ENCODE assay signal across 15 cellular contexts in the genomic region with DNA sequence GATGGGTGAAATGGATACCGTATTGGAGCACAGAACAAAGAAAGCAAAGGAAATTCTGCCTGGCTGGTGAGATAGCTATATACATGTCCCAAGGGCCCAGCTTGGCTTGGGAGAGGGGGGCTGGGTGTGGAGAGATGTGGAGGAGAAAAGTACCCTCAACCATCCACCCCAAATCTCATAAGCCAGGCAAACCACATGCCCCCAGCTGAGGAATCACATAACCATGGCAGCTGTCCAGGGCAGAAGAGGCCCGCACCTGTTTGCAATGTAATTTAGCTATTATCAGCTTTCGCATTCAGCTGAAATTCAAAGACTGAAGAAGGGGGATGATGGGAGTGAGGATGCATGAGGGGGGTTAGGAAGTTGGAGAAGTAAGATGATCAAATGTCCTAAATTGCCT.
A peak's percentile ranks its signal among the peaks of the same experiment; 100 is the strongest.
DNase-seq lines count a peak whose midpoint lies in the region; ATAC-seq and TF ChIP-seq lines count a peak whose summit lies in the region.
"Had no signal": no experiment of that assay in that cellular context is flagged by ENCODE, and none has a peak within 500 bp of the region (broad histone marks: within the 10 kb centered on the region; RNA-seq: fewer than 3 reads in every experiment).

No MANE protein-coding gene starts in this region.

- no peaks in the 10 kb centered on the region for H3K9me3 ChIP-seq in HEK293 (ENCODE audit: control insufficient read depth, insufficient read depth, low read depth, low read length)
- H3K9me3 ChIP-seq in heart left ventricle = no peaks in the 10 kb centered on the region
- no peaks in the 10 kb centered on the region for H3K9me3 ChIP-seq in thyroid gland

- H3K36me3 Mint-ChIP-seq in activated naive CD4-positive, alpha-beta T cell treated with anti-CD3 and anti-CD28 coated beads, Interleukin-2, amount 50 U/mL, for 72 hours = peaks cover 0 to 4% of the 10 kb centered on the region in 2 donors
- H3K36me3 Mint-ChIP-seq: CD4-positive, alpha-beta memory T cell had no signal

- no peaks in the 10 kb centered on the region for H3K36me3 ChIP-seq in HEK293 (ENCODE audit: control insufficient read depth in 2 of 2, insufficient read depth in 1 of 2, low read length in 2 of 2)
- H3K36me3 ChIP-seq in heart left ventricle = no peaks in the 10 kb centered on the region
- no peaks in the 10 kb centered on the region for H3K36me3 ChIP-seq in thyroid gland

- H3K4me3 ChIP-seq in HEK293 (ENCODE audit: low read depth, low read length) (no peak overlapping the region), heart left ventricle (no peak overlapping the region), thyroid gland (replicated peaks in 1 of 3) (no peak overlapping the region)

- CTCF ChIA-PET in HEK293 (lab: Yijun Ruan, JAX) = interaction anchor here (0.6 kb wide), 1 partner anchor 95 kb away, joined by 3 read pairs; no protein-coding TSS in a partner anchor

- intact Hi-C loops in heart left ventricle (cut with DNase I) (loop anchor here in 2 of 10 donors (5.0 kb wide), 2 partner anchors 38 to 43 kb away; no protein-coding TSS in a partner anchor), thyroid gland (cut with DNase I) (no loop called here), head of caudate nucleus (cut with DNase I) (no loop called here)

- ATAC-seq in heart left ventricle = no peak
- no peak for ATAC-seq in activated naive CD4-positive, alpha-beta T cell treated with anti-CD3 and anti-CD28 coated beads, Interleukin-2, amount 50 U/mL, for 72 hours
- ATAC-seq: HCT116 had no signal

- TF ChIP-seq CTCF in HEK293 (tag by site-specific recombination; IDR thresholded peaks at IDR 0.05) (no peak), heart left ventricle (IDR thresholded peaks at IDR 0.05) (no peak), thyroid gland (IDR thresholded peaks at IDR 0.05) (no peak)

- DNase-seq in DMS153 (lab: John Stamatoyannopoulos, UW) = peak; percentile 56
- DNase-seq in NCI-H2029 treated with DMSO at 0.1 percent for 48 hours (lab: John Stamatoyannopoulos, UW) = peak; percentile 82
- DNase-seq in NCI-H69 (lab: John Stamatoyannopoulos, UW) = peak; percentile 76
- DNase-seq in heart left ventricle = no peak
- DNase-seq in activated naive CD4-positive, alpha-beta T cell treated with anti-CD3 and anti-CD28 coated beads, Interleukin-2, amount 50 U/mL, for 72 hours (ENCODE audit: low spot score in 2 of 2) = no peak
- no peak for DNase-seq in thyroid gland
- DNase-seq in head of caudate nucleus = no peak
- DNase-seq: CD4-positive, alpha-beta memory T cell; MV-4-11; NCI-H2227 treated with DMSO at 0.1 percent for 48 hours; T-helper 9 cell had no signal

- H3K27ac ChIP-seq in HEK293 (ENCODE audit: extremely low read depth, low read depth, low read length) (no peak overlapping the region), heart left ventricle (no peak overlapping the region), thyroid gland (no peak overlapping the region)
- H3K27ac ChIP-seq: HL-60 had no signal

- peaks cover 0 to 3% (median 0%) of the 10 kb centered on the region in 9 donors for H3K27me3 ChIP-seq in heart left ventricle
- H3K27me3 ChIP-seq in thyroid gland = no peaks in the 10 kb centered on the region

- H3K4me1 ChIP-seq in HEK293 (ENCODE audit: control insufficient read depth, insufficient read depth, low read length) (no peaks in the 10 kb centered on the region), heart left ventricle (peaks cover 0 to 17% (median 4%) of the 10 kb centered on the region in 12 donors), thyroid gland (no peaks in the 10 kb centered on the region)

- WGBS in heart left ventricle, 4 donors = 80 to 88% (median 84%) methylated on average over 3 of the region's 3 CpGs
- 81 to 83% methylated on average over 3 of the region's 3 CpGs for WGBS in thyroid gland, 2 donors

- POLR2A ChIA-PET in HEK293 (lab: Yijun Ruan, JAX) = no interaction called here

- H3K9me3 Mint-ChIP-seq in activated naive CD4-positive, alpha-beta T cell treated with anti-CD3 and anti-CD28 coated beads, Interleukin-2, amount 50 U/mL, for 72 hours = peaks cover 8 to 15% of the 10 kb centered on the region in 2 donors

- no peak for TF ChIP-seq POLR2A in heart left ventricle (IDR thresholded peaks at IDR 0.05)
- no peak for TF ChIP-seq POLR2A in thyroid gland (IDR thresholded peaks at IDR 0.05)

- H3K27ac Mint-ChIP-seq in activated naive CD4-positive, alpha-beta T cell treated with anti-CD3 and anti-CD28 coated beads, Interleukin-2, amount 50 U/mL, for 72 hours = no peak overlapping the region
- H3K27ac Mint-ChIP-seq: B cell; CD4-positive, alpha-beta memory T cell had no signal

TF ChIP-seq in HEK293, 187 proteins besides CTCF, POLR2A, EP300 and RAD21:
- TF ChIP-seq ZNF416 (tag by site-specific recombination; IDR thresholded peaks at IDR 0.05) (no peak), KLF10 (tag by site-specific recombination; IDR thresholded peaks at IDR 0.05) (no peak), ZEB2 (tag by site-specific recombination; IDR thresholded peaks at IDR 0.05) (no peak), GLIS1 (tag by site-specific recombination; IDR thresholded peaks at IDR 0.05) (peak; percentile 62), KLF1 (tag by site-specific recombination; IDR thresholded peaks at IDR 0.05) (no peak)

Comparison
In these comparisons a context has a peak if more than half of its experiments do, and no peak if none do; other contexts are left out.
1. DNase-seq: peak in DMS153 (single experiment), NCI-H2029 treated with DMSO at 0.1 percent for 48 hours (single experiment) and NCI-H69 (single experiment); none in heart left ventricle (0 of 5), activated naive CD4-positive, alpha-beta T cell treated with anti-CD3 and anti-CD28 coated beads, Interleukin-2, amount 50 U/mL, for 72 hours (0 of 2), thyroid gland (0 of 2) and head of caudate nucleus (0 of 42).